Comparison of ENCODE assay signal across 1 cellular context in the genomic region with DNA sequence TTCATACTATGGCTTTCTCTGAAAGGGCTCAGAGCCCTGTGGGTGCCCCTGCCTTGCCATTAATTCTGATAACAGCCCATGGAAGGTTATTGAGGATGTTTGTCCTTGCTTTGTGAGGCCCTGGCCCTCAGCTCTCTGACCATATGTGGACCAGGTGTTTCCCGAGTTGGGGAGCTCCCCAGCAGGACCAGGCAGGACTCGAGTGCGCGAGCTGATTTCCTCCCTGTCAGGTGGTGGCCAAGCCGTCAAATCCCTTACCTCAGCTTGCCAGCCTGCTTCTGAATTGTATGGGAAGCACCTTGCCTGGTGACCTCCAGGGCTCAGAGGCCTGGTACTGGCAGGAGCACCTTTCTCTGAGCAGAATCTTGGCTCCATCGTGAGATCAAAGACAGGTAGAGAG.
TF ChIP-seq lines count a peak whose summit lies in the region.

No MANE protein-coding gene starts in this region.

TF ChIP-seq in K562, 482 proteins besides CTCF, POLR2A, EP300 and RAD21 (continued from another document):
- TF ChIP-seq, protein P1, sequence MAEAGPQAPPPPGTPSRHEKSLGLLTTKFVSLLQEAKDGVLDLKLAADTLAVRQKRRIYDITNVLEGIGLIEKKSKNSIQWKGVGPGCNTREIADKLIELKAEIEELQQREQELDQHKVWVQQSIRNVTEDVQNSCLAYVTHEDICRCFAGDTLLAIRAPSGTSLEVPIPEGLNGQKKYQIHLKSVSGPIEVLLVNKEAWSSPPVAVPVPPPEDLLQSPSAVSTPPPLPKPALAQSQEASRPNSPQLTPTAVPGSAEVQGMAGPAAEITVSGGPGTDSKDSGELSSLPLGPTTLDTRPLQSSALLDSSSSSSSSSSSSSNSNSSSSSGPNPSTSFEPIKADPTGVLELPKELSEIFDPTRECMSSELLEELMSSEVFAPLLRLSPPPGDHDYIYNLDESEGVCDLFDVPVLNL (CRISPR knock-in tag; IDR thresholded peaks at IDR 0.05; ENCODE audit: low read depth) = no peak
- TF ChIP-seq SMAD3 (CRISPR knock-in tag; conservative IDR thresholded peaks at IDR 0.05) (no peak), E2F3 (CRISPR knock-in tag; IDR thresholded peaks at IDR 0.05) (no peak)
- TF ChIP-seq, protein P2, sequence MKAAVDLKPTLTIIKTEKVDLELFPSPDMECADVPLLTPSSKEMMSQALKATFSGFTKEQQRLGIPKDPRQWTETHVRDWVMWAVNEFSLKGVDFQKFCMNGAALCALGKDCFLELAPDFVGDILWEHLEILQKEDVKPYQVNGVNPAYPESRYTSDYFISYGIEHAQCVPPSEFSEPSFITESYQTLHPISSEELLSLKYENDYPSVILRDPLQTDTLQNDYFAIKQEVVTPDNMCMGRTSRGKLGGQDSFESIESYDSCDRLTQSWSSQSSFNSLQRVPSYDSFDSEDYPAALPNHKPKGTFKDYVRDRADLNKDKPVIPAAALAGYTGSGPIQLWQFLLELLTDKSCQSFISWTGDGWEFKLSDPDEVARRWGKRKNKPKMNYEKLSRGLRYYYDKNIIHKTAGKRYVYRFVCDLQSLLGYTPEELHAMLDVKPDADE (conservative IDR thresholded peaks at IDR 0.05; ENCODE audit: control insufficient read depth, low read depth, low read length) = no peak
TF ChIP-seq in K562: peak in this region for 0.
